ENCODE assay signal across 12 cellular contexts in genomic region chr15:25798207-25798931, GRCh38.
DNase-seq lines count a peak whose midpoint lies in the region; ATAC-seq and TF ChIP-seq lines count a peak whose summit lies in the region.
"Had no signal": no experiment of that assay in that cellular context is flagged by ENCODE, and none has a peak within 500 bp of the region (broad histone marks: within the 10 kb centered on the region; RNA-seq: fewer than 3 reads in every experiment).

No MANE protein-coding gene starts in this region.

- no peak overlapping the region for H3K27ac Mint-ChIP-seq in activated naive CD4-positive, alpha-beta T cell treated with anti-CD3 and anti-CD28 coated beads for 36 hours
- H3K27ac Mint-ChIP-seq in activated T-helper 17 cell treated with anti-CD3 and anti-CD28 coated beads, Interleukin-2, amount 50 U/mL, for 72 hours: peak overlapping the region; percentile 73

- no peaks in the 10 kb centered on the region for H3K36me3 ChIP-seq in testis (ENCODE audit: low read depth, missing control alignments)
- H3K36me3 ChIP-seq: left ventricle myocardium inferior had no signal

- peak overlapping the region; percentile 3 for H3K4me3 Mint-ChIP-seq in activated naive CD4-positive, alpha-beta T cell treated with anti-CD3 and anti-CD28 coated beads for 36 hours
- H3K4me3 Mint-ChIP-seq in activated T-helper 17 cell treated with anti-CD3 and anti-CD28 coated beads, Interleukin-2, amount 50 U/mL, for 72 hours: no peak overlapping the region

- no peaks in the 10 kb centered on the region for H3K9me3 ChIP-seq in testis
- H3K9me3 ChIP-seq: left ventricle myocardium inferior had no signal

- peaks cover 58% of the 10 kb centered on the region for H3K4me1 Mint-ChIP-seq in activated naive CD4-positive, alpha-beta T cell treated with anti-CD3 and anti-CD28 coated beads for 36 hours (ENCODE audit: low read depth)
- no peaks in the 10 kb centered on the region for H3K4me1 Mint-ChIP-seq in activated T-helper 17 cell treated with anti-CD3 and anti-CD28 coated beads, Interleukin-2, amount 50 U/mL, for 72 hours

- no peak overlapping the region for H3K4me3 ChIP-seq in testis
- H3K4me3 ChIP-seq: left ventricle myocardium inferior had no signal

- H3K27me3 Mint-ChIP-seq in activated naive CD4-positive, alpha-beta T cell treated with anti-CD3 and anti-CD28 coated beads for 36 hours (ENCODE audit: low read depth): no peaks in the 10 kb centered on the region
- no peaks in the 10 kb centered on the region for H3K27me3 Mint-ChIP-seq in activated T-helper 17 cell treated with anti-CD3 and anti-CD28 coated beads, Interleukin-2, amount 50 U/mL, for 72 hours

- DNase-seq in activated naive CD4-positive, alpha-beta T cell treated with anti-CD3 and anti-CD28 coated beads for 36 hours: no peak
- DNase-seq in activated naive CD4-positive, alpha-beta T cell (lab: John Stamatoyannopoulos, UW): no peak
- DNase-seq in mesenteric fat pad (ENCODE audit: low spot score) (peak; percentile 57), testis (no peak), iPS-NIHi11 (ENCODE audit: low spot score) (no peak)
- DNase-seq: activated CD4-positive, CD25-positive, alpha-beta regulatory T cell; left ventricle myocardium inferior; NCI-H2081 treated with DMSO at 0.1 percent for 48 hours; nucleus accumbens had no signal

- no peak for ATAC-seq in activated T-helper 17 cell treated with anti-CD3 and anti-CD28 coated beads, Interleukin-2, amount 50 U/mL, for 72 hours (replicated peaks)
- ATAC-seq in GM19324 (IDR thresholded peaks at IDR 0.05; ENCODE audit: low FRiP score, unreplicated experiment) (no peak), GM18868 (IDR thresholded peaks at IDR 0.05; ENCODE audit: unreplicated experiment) (no peak)

- intact Hi-C loops in activated naive CD4-positive, alpha-beta T cell treated with anti-CD3 and anti-CD28 coated beads for 36 hours (cut with micrococcal nuclease): no loop called here
- intact Hi-C loops in testis (cut with DNase I; ENCODE audit: low total_unique reads): no loop called here

- no peak for TF ChIP-seq POLR2A in testis (IDR thresholded peaks at IDR 0.05)

- H3K36me3 Mint-ChIP-seq in activated naive CD4-positive, alpha-beta T cell treated with anti-CD3 and anti-CD28 coated beads for 36 hours (ENCODE audit: low read depth): peaks cover 2% of the 10 kb centered on the region
- no peaks in the 10 kb centered on the region for H3K36me3 Mint-ChIP-seq in activated T-helper 17 cell treated with anti-CD3 and anti-CD28 coated beads, Interleukin-2, amount 50 U/mL, for 72 hours (ENCODE audit: low read depth)

- no peaks in the 10 kb centered on the region for H3K9me3 Mint-ChIP-seq in activated naive CD4-positive, alpha-beta T cell treated with anti-CD3 and anti-CD28 coated beads for 36 hours
- H3K9me3 Mint-ChIP-seq in activated T-helper 17 cell treated with anti-CD3 and anti-CD28 coated beads, Interleukin-2, amount 50 U/mL, for 72 hours: no peaks in the 10 kb centered on the region

- WGBS in testis, 2 donors: 77 to 79% methylated on average over 15 to 24 of the region's 24 CpGs

- H3K27ac ChIP-seq in testis: peak overlapping the region; percentile 85 to 86

- peaks cover 52% of the 10 kb centered on the region for H3K4me1 ChIP-seq in testis

- H3K27me3 ChIP-seq in testis: no peaks in the 10 kb centered on the region

- CTCF ChIA-PET in activated naive CD4-positive, alpha-beta T cell treated with anti-CD3 and anti-CD28 coated beads for 36 hours (lab: Charles Lee): interaction anchor here (0.8 to 1.0 kb wide), 2 partner anchors 12 to 135 kb away, joined by 3 read pairs; no protein-coding TSS in a partner anchor

- TF ChIP-seq CTCF in testis (IDR thresholded peaks at IDR 0.05): no peak
